ENCODE assay signal across 1 cellular context in genomic region chr4:61995717-61996337, GRCh38.
TF ChIP-seq lines count a peak whose summit lies in the region.

No MANE protein-coding gene starts in this region.

TF ChIP-seq in SK-N-SH, 30 proteins besides CTCF, POLR2A, EP300 and RAD21 (continued from another document):
- no peak for TF ChIP-seq SIN3A (IDR thresholded peaks at IDR 0.05; ENCODE audit: borderline replicate concordance, low read depth, low read length)
- TF ChIP-seq MEF2A (IDR thresholded peaks at IDR 0.05; ENCODE audit: borderline replicate concordance, low read depth): no peak
- TF ChIP-seq TAF1 (IDR thresholded peaks at IDR 0.05; ENCODE audit: borderline replicate concordance, low read depth, low read length): no peak
- no peak for TF ChIP-seq YY1 (IDR thresholded peaks at IDR 0.05; ENCODE audit: low read depth)
- no peak for TF ChIP-seq RFX5 (IDR thresholded peaks at IDR 0.05; ENCODE audit: low read length)
- TF ChIP-seq USF1 (IDR thresholded peaks at IDR 0.05; ENCODE audit: borderline replicate concordance, low read depth): no peak
- no peak for TF ChIP-seq CHD2 (IDR thresholded peaks at IDR 0.05; ENCODE audit: low read length, partially characterized antibody)
- TF ChIP-seq POLR2AphosphoS5 (IDR thresholded peaks at IDR 0.05; ENCODE audit: low read depth, low read length): no peak
